8 cellular contexts compared by ENCODE assay signal in the genomic region with DNA sequence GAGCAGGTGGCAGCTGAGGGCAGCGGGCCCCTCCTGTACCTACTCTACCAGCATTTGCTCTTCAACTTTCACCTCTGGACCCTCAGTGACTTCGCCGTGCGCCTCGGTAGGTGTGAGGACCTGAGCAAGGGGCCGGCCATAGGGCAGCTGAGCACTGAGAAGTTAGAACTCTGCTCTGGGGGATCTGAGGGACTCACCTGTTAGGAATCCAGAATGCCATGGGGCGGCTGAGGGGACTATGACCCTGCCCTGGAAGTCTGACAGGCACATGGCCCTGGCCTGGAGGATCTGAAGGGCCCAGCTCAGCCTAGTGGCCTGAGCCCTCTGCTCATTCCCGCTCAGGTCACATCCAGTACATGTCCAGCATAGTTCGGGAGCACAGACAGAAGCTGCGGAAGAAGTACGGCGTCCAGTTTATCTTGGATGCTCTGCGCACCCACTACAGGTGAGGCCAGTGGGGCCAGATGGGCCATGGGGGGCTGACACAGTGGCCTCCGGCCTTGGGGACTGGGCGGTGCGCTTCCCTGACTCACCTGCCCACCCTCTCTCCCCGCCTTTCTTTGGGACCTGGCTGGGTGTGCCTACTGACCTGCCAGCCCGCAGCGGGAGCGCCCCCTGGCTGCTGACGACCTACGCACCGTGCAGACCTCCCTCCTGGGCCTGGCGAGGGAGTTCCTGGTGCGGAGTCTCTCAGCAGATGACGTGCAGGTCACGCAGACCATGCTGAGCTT. TPM values are rescaled to one million over a fixed set of nuclear protein-coding genes. Genes with fewer than 3 reads are reported as not detected.
A peak's percentile ranks its signal among the peaks of the same experiment; 100 is the strongest.
DNase-seq lines count a peak whose midpoint lies in the region; ATAC-seq, FAIRE-seq and TF ChIP-seq lines count a peak whose summit lies in the region.

No MANE protein-coding gene starts in this region.

- TF ChIP-seq CTCF in CD14-positive monocyte (IDR thresholded peaks at IDR 0.05), result peak; percentile 91
- TF ChIP-seq CTCF in WI38 (IDR thresholded peaks at IDR 0.05; ENCODE audit: low read depth, low read length), result peak; percentile 67
- peak; percentile 22 to 87 (median 62) for TF ChIP-seq CTCF in breast epithelium (IDR thresholded peaks at IDR 0.05)
- TF ChIP-seq CTCF in HepG2 (CRISPR knock-in tag; IDR thresholded peaks at IDR 0.05), result peak; percentile 99

- 72% methylated on average over 17 of the region's 27 CpGs for WGBS in HepG2 (ENCODE audit: low lambda C conversion rate)

- no peak overlapping the region for H2AFZ ChIP-seq in HepG2 (ENCODE audit: low read length)

- intact Hi-C loops in CD14-positive monocyte (cut with micrococcal nuclease) (loop anchor here (5.0 kb wide), 2 partner anchors 76 to 291 kb away; no protein-coding TSS in a partner anchor), breast epithelium (cut with DNase I; ENCODE audit: low total_unique reads) (no loop called here), HepG2 (cut with micrococcal nuclease; ENCODE audit: unreplicated experiment) (no loop called here)

- peak; percentile 97 for TF ChIP-seq RAD21 in HepG2 (CRISPR knock-in tag; IDR thresholded peaks at IDR 0.05)

- DNase-seq in CD14-positive monocyte (ENCODE audit: low spot score), result no peak
- DNase-seq in HT1080 (ENCODE audit: low read depth), result peak; percentile 60
- DNase-seq in breast epithelium (ENCODE audit: low spot score in 2 of 2), result no peak
- DNase-seq in HepG2 (ENCODE audit: low spot score), result peak; percentile 47
- peak; percentile 44 to 51 for DNase-seq in stimulated activated CD8-positive, alpha-beta memory T cell treated with anti-CD3 and anti-CD28 coated beads, Interleukin-15, amount 100 ng/mL, for 4 hours (ENCODE audit: low read depth in 2 of 2)

- H3K9ac ChIP-seq in HepG2 (ENCODE audit: insufficient read depth, low read depth, low read length), result no peak overlapping the region

- H3K4me1 ChIP-seq in breast epithelium (no peaks in the 10 kb centered on the region), HepG2 (ENCODE audit: insufficient read depth, low read length) (peaks cover 12% of the 10 kb centered on the region)

- H3K36me3 ChIP-seq in breast epithelium, result peaks cover 9% of the 10 kb centered on the region
- peaks cover 3 to 6% of the 10 kb centered on the region in 2 experiments; a peak in 2 of 5 replicates for H3K36me3 ChIP-seq in HepG2 (replicated peaks in 1 of 2; ENCODE audit: control insufficient read depth in 1 of 2, insufficient read depth in 2 of 2, low read length in 2 of 2)

- H3K36me3 Mint-ChIP-seq in CD14-positive monocyte, result peaks cover 80 to 99% of the 10 kb centered on the region in 2 donors

- H3K27ac Mint-ChIP-seq in CD14-positive monocyte, result peak overlapping the region in 6 of 7 donors; percentile 62 to 87 (median 70)

- no peaks in the 10 kb centered on the region for H4K20me1 ChIP-seq in HepG2 (ENCODE audit: insufficient read depth, low read length)

- H3K9me3 ChIP-seq in breast epithelium, result no peaks in the 10 kb centered on the region
- no peaks in the 10 kb centered on the region for H3K9me3 ChIP-seq in HepG2 (ENCODE audit: low read length)

- FAIRE-seq in HepG2 (lab: Jason Lieb, UNC), result peak; percentile 36

- H3K4me3 ChIP-seq in WI38 (ENCODE audit: low read depth, low read length) (no peak overlapping the region), breast epithelium (no peak overlapping the region), HepG2 (replicated peaks in 1 of 3; ENCODE audit: insufficient read depth in 1 of 3, low read depth in 2 of 3, low read length in 3 of 3) (no peak overlapping the region)

- ATAC-seq in HepG2 (peak; percentile 86), GM21825 (IDR thresholded peaks at IDR 0.05; ENCODE audit: unreplicated experiment) (no peak), GM21528 (IDR thresholded peaks at IDR 0.05; ENCODE audit: low FRiP score, unreplicated experiment) (no peak)

- H3K27ac ChIP-seq in breast epithelium (no peak overlapping the region), HepG2 (ENCODE audit: extremely low read length, insufficient read depth, low read length) (no peak overlapping the region)

- BruUV-seq in HepG2 (replicated peaks; lab: Mats Ljungman, UMichigan), result no TSS peak

- H3K27me3 ChIP-seq in breast epithelium (no peaks in the 10 kb centered on the region), HepG2 (ENCODE audit: control insufficient read depth in 1 of 2, insufficient read depth in 2 of 2, low read length in 2 of 2) (no peaks in the 10 kb centered on the region)

- H3K79me2 ChIP-seq in HepG2 (ENCODE audit: insufficient read depth, low read length), result no peaks in the 10 kb centered on the region

- TF ChIP-seq POLR2A in breast epithelium (IDR thresholded peaks at IDR 0.05) (no peak), HepG2 (IDR thresholded peaks at IDR 0.05; ENCODE audit: insufficient read depth in 1 of 2, low read depth in 2 of 2, low read length in 2 of 2) (no peak)

- POLR2A ChIA-PET in HepG2 (lab: Yijun Ruan, JAX), result no interaction called here

- H3K4me3 Mint-ChIP-seq in CD14-positive monocyte, result no peak overlapping the region

- CTCF ChIA-PET in HepG2 (lab: Yijun Ruan, JAX; ENCODE audit: low intra/inter-chr PET ratio, low total read pairs), result interaction anchor here (0.8 to 2.0 kb wide), 3 partner anchors 31 to 293 kb away, joined by 4 to 27 read pairs (median 5); no protein-coding TSS in a partner anchor

- peaks cover 15% of the 10 kb centered on the region for H3K4me1 Mint-ChIP-seq in CD14-positive monocyte

- peaks cover 0 to 2% (median 0%) of the 10 kb centered on the region in 7 donors for H3K9me3 Mint-ChIP-seq in CD14-positive monocyte

- H3K27me3 Mint-ChIP-seq in CD14-positive monocyte (ENCODE audit: low read depth in 3 of 3), result no peaks in the 10 kb centered on the region

- no peak for TF ChIP-seq EP300 in HepG2 (IDR thresholded peaks at IDR 0.05; ENCODE audit: low read depth in 2 of 2, low read length in 2 of 2)
- no peak for TF ChIP-seq EP300 in HepG2 (CRISPR knock-in tag; IDR thresholded peaks at IDR 0.05; ENCODE audit: borderline replicate concordance)

- H3K4me2 ChIP-seq in HepG2 (ENCODE audit: low read depth, low read length), result no peak overlapping the region

- in situ Hi-C loops in HepG2 (cut with HindIII; ENCODE audit: extremely low pct_ligation_motif_present, low pct_unique_long_range_greater_than_20kb), result no loop called here

RNA-seq across cellular contexts. Expression of gene NBEAL2, which starts 18.8 kb away (rescaled TPM):
- polyA plus RNA-seq in CD14-positive monocyte (10 to 100 TPM; 10.4 to 17.3 TPM), HepG2 (2011; rRNA removed) (12.4 and 15.8 TPM in 2 replicates)
- total RNA-seq in HT1080 (2014; rRNA removed; shearing (Covaris generic)), result 42.1 and 42.7 TPM in 2 replicates
- 21.2 and 23.8 TPM in 2 replicates for polyA plus RNA-seq in HT1080 (2015; cell fraction: cytosol; rRNA removed)
- polyA plus RNA-seq in HT1080 (2015; cell fraction: nucleus; rRNA removed), result 262 and 275 TPM in 2 replicates
- total RNA-seq in breast epithelium (10 to 100 TPM; 16.8 to 58.3 (median 54.4) TPM), HepG2 (2016; rRNA removed; fragmentation: Illumina TruSeq; extraction: Trizol) (6.0 and 9.7 TPM in 2 replicates)
- total RNA-seq in HepG2 (2016; cell fraction: cytosol; rRNA removed; fragmentation: Illumina TruSeq; extraction: Trizol; ENCODE audit: low read depth), result 1.8 and 2.7 TPM in 2 replicates
- 6.0 and 8.3 TPM in 2 replicates for total RNA-seq in HepG2 (2016; cell fraction: insoluble cytoplasmic fraction; rRNA removed; fragmentation: Illumina TruSeq; extraction: Trizol)
- total RNA-seq in HepG2 (2016; cell fraction: membrane; rRNA removed; fragmentation: Illumina TruSeq; extraction: Trizol), result 4.1 and 4.3 TPM in 2 replicates
- 14.8 and 19.9 TPM in 2 replicates for total RNA-seq in HepG2 (2016; cell fraction: nucleus; rRNA removed; fragmentation: Illumina TruSeq; extraction: Trizol)
- 3.6 and 4.9 TPM in 2 replicates for polyA plus RNA-seq in HepG2 (2011; cell fraction: cytosol; rRNA removed)
- 222 and 246 TPM in 2 replicates for polyA plus RNA-seq in HepG2 (2011; cell fraction: nucleus; rRNA removed)
- 7.9 and 16.7 TPM in 2 replicates for polyA plus RNA-seq in HepG2 (2012)
- 0.67 and 0.80 TPM in 2 replicates for polyA plus RNA-seq in HepG2 (2016; cell fraction: cytosol; fragmentation: Illumina TruSeq; extraction: Trizol; ENCODE audit: low read depth)
- polyA plus RNA-seq in HepG2 (2016; cell fraction: insoluble cytoplasmic fraction; fragmentation: Illumina TruSeq; extraction: Trizol; ENCODE audit: low read depth), result 6.4 and 7.7 TPM in 2 replicates
- polyA plus RNA-seq in HepG2 (2016; cell fraction: membrane; fragmentation: Illumina TruSeq; extraction: Trizol; ENCODE audit: low read depth), result 1.5 and 1.8 TPM in 2 replicates
- 69.9 and 76.5 TPM in 2 replicates for polyA plus RNA-seq in HepG2 (2016; cell fraction: nucleus; fragmentation: Illumina TruSeq; extraction: Trizol; ENCODE audit: insufficient read depth, low read depth)
- polyA minus RNA-seq in HepG2 (2011; rRNA and poly(A)+ RNA removed; ENCODE audit: low replicate concordance), result 8.9 and 19.6 TPM in 2 replicates
- 2.9 and 3.9 TPM in 2 replicates for polyA minus RNA-seq in HepG2 (2011; cell fraction: cytosol; rRNA and poly(A)+ RNA removed)
- 18.7 and 21.3 TPM in 2 replicates for polyA minus RNA-seq in HepG2 (2011; cell fraction: nucleus; rRNA and poly(A)+ RNA removed)

RNA-seq across cellular contexts. Expression of gene CCDC12, which starts 21.7 kb away (rescaled TPM):
- 10 to 100 TPM; 50.1 to 55.8 TPM for polyA plus RNA-seq in CD14-positive monocyte
- 38.9 and 40.6 TPM in 2 replicates for total RNA-seq in HT1080 (2014; rRNA removed; shearing (Covaris generic))
- polyA plus RNA-seq in HT1080 (2015; cell fraction: cytosol; rRNA removed), result 21.9 and 31.9 TPM in 2 replicates
- polyA plus RNA-seq in HT1080 (2015; cell fraction: nucleus; rRNA removed), result 17.6 and 18.7 TPM in 2 replicates
- total RNA-seq in breast epithelium, result 10 to 100 TPM; 27.0 to 50.2 (median 43.9) TPM
- total RNA-seq in HepG2 (2016; rRNA removed; fragmentation: Illumina TruSeq; extraction: Trizol), result 49.5 and 55.2 TPM in 2 replicates
- total RNA-seq in HepG2 (2016; cell fraction: cytosol; rRNA removed; fragmentation: Illumina TruSeq; extraction: Trizol; ENCODE audit: low read depth), result 28.7 and 32.4 TPM in 2 replicates
- total RNA-seq in HepG2 (2016; cell fraction: insoluble cytoplasmic fraction; rRNA removed; fragmentation: Illumina TruSeq; extraction: Trizol), result 52.2 and 56.9 TPM in 2 replicates
- total RNA-seq in HepG2 (2016; cell fraction: membrane; rRNA removed; fragmentation: Illumina TruSeq; extraction: Trizol), result 27.1 and 29.7 TPM in 2 replicates
- 28.6 and 32.0 TPM in 2 replicates for total RNA-seq in HepG2 (2016; cell fraction: nucleus; rRNA removed; fragmentation: Illumina TruSeq; extraction: Trizol)
- polyA plus RNA-seq in HepG2 (2011; rRNA removed), result 28.9 and 30.1 TPM in 2 replicates
- polyA plus RNA-seq in HepG2 (2011; cell fraction: cytosol; rRNA removed), result 32.7 and 35.6 TPM in 2 replicates
- 40.0 and 40.6 TPM in 2 replicates for polyA plus RNA-seq in HepG2 (2011; cell fraction: nucleus; rRNA removed)
- 26.3 and 31.7 TPM in 2 replicates for polyA plus RNA-seq in HepG2 (2012)
- 14.7 and 15.4 TPM in 2 replicates for polyA plus RNA-seq in HepG2 (2016; cell fraction: cytosol; fragmentation: Illumina TruSeq; extraction: Trizol; ENCODE audit: low read depth)
- polyA plus RNA-seq in HepG2 (2016; cell fraction: insoluble cytoplasmic fraction; fragmentation: Illumina TruSeq; extraction: Trizol; ENCODE audit: low read depth), result 73.4 and 79.9 TPM in 2 replicates
- polyA plus RNA-seq in HepG2 (2016; cell fraction: membrane; fragmentation: Illumina TruSeq; extraction: Trizol; ENCODE audit: low read depth), result 18.7 and 18.8 TPM in 2 replicates
- 55.2 TPM in 2 replicates for polyA plus RNA-seq in HepG2 (2016; cell fraction: nucleus; fragmentation: Illumina TruSeq; extraction: Trizol; ENCODE audit: insufficient read depth, low read depth)
- polyA minus RNA-seq in HepG2 (2011; rRNA and poly(A)+ RNA removed; ENCODE audit: low replicate concordance), result 53.2 and 59.2 TPM in 2 replicates
- polyA minus RNA-seq in HepG2 (2011; cell fraction: cytosol; rRNA and poly(A)+ RNA removed), result 9.3 and 12.2 TPM in 2 replicates
- polyA minus RNA-seq in HepG2 (2011; cell fraction: nucleus; rRNA and poly(A)+ RNA removed), result 41.3 and 55.9 TPM in 2 replicates

Comparison
In these comparisons a context has a peak if more than half of its experiments do, and no peak if none do; other contexts are left out.
1. DNase-seq: peak in HT1080 (single experiment), HepG2 (single experiment) and stimulated activated CD8-positive, alpha-beta memory T cell treated with anti-CD3 and anti-CD28 coated beads, Interleukin-15, amount 100 ng/mL, for 4 hours (2 of 2); none in CD14-positive monocyte (single experiment) and breast epithelium (0 of 2).
2. intact Hi-C loops: an anchor here in CD14-positive monocyte (5.0 kb wide); none called in breast epithelium and HepG2.
3. Peak in every context shown above with its lines, with median percentiles within 50 percentile points of each other: CTCF ChIP-seq.